ENCODE assay signal across 2 cellular contexts in genomic region chr1:85198864-85199263, GRCh38.
TF ChIP-seq lines count a peak whose summit lies in the region.

No MANE protein-coding gene starts in this region.

TF ChIP-seq in K562, 482 proteins besides CTCF, POLR2A, EP300 and RAD21 (continued from another document):
- no peak for TF ChIP-seq TCF7 (IDR thresholded peaks at IDR 0.05; ENCODE audit: borderline replicate concordance)

TF ChIP-seq in liver, 16 proteins besides CTCF, POLR2A, EP300 and RAD21 (continued from another document):
- TF ChIP-seq REST (IDR thresholded peaks at IDR 0.05) = no peak
- TF ChIP-seq FOXA1 (IDR thresholded peaks at IDR 0.05) = no peak
- no peak for TF ChIP-seq MAX (IDR thresholded peaks at IDR 0.05)
- TF ChIP-seq NR2F2 (IDR thresholded peaks at IDR 0.05) = no peak
- peak in 1 of 2 donors; percentile 12 for TF ChIP-seq GABPA (IDR thresholded peaks at IDR 0.05 in 1 of 2, conservative IDR thresholded peaks at IDR 0.05 in 1 of 2)
- no peak for TF ChIP-seq TAF1 (conservative IDR thresholded peaks at IDR 0.05)
- TF ChIP-seq HNF4G (IDR thresholded peaks at IDR 0.05) = no peak
- no peak for TF ChIP-seq ATF3 (IDR thresholded peaks at IDR 0.05)
- TF ChIP-seq HNF4A (conservative IDR thresholded peaks at IDR 0.05) = peak; percentile 34 to 60
- peak in 1 of 2 donors; percentile 54 for TF ChIP-seq JUND (IDR thresholded peaks at IDR 0.05)
- TF ChIP-seq SP1 (IDR thresholded peaks at IDR 0.05) = no peak
- peak; percentile 30 for TF ChIP-seq ZBTB33 (IDR thresholded peaks at IDR 0.05)
- TF ChIP-seq YY1 (IDR thresholded peaks at IDR 0.05) = peak; percentile 40
- TF ChIP-seq EGR1 (IDR thresholded peaks at IDR 0.05; ENCODE audit: low read depth in 2 of 2) = no peak
- peak; percentile 41 for TF ChIP-seq FOXA2 (IDR thresholded peaks at IDR 0.05)
